7 cellular contexts compared by ENCODE assay signal in genomic region chr2:158953926-158954763, GRCh38. TPM values are rescaled to one million over a fixed set of nuclear protein-coding genes. Genes with fewer than 3 reads are reported as not detected.
DNase-seq lines count a peak whose midpoint lies in the region; ATAC-seq, FAIRE-seq and TF ChIP-seq lines count a peak whose summit lies in the region.

No MANE protein-coding gene starts in this region.

- no peaks in the 10 kb centered on the region for H3K27me3 Mint-ChIP-seq in MCF 10A (ENCODE audit: insufficient read depth, unreplicated experiment)

- H3K9ac ChIP-seq in subcutaneous abdominal adipose tissue (ENCODE audit: low read length in 5 of 5), result peak overlapping the region in 1 of 5 donors; percentile 39

- FAIRE-seq in HTR-8/SVneo (lab: Jason Lieb, UNC) (no peak), RCC 7860 (lab: Jason Lieb, UNC) (peak; percentile 82)

- H3K4me3 ChIP-seq in subcutaneous abdominal adipose tissue (ENCODE audit: low read depth in 1 of 5, low read length in 5 of 5), result no peak overlapping the region

- POLR2A ChIA-PET in MCF 10A (lab: Yijun Ruan, JAX), result interaction anchor here (0.6 to 9.5 kb wide), 24 partner anchors 9 to 173 kb away, joined by 3 to 123 read pairs (median 4); partner anchors contain the start of gene TANC1

- peak overlapping the region; percentile 61 for H3K27ac ChIP-seq in subcutaneous abdominal adipose tissue (ENCODE audit: low read depth, low read length)

- no TSS peak for BruUV-seq in MCF 10A (replicated peaks; lab: Mats Ljungman, UMichigan)

- no peaks in the 10 kb centered on the region for H3K9me3 Mint-ChIP-seq in MCF 10A (ENCODE audit: unreplicated experiment)

- H3K4me3 Mint-ChIP-seq in MCF 10A (ENCODE audit: unreplicated experiment), result peak overlapping the region; percentile 7

- H3K9me3 ChIP-seq in subcutaneous abdominal adipose tissue (ENCODE audit: control insufficient read depth in 5 of 5, low read length in 5 of 5), result no peaks in the 10 kb centered on the region

- H3K36me3 Mint-ChIP-seq in MCF 10A (ENCODE audit: insufficient read depth, unreplicated experiment), result no peaks in the 10 kb centered on the region

- CTCF ChIA-PET in MCF 10A (lab: Yijun Ruan, JAX), result interaction anchor here (0.6 to 4.4 kb wide), 8 partner anchors 10 to 165 kb away, joined by 3 to 25 read pairs (median 4); partner anchors contain the start of gene TANC1

- in situ Hi-C loops in GM13976 (cut with MboI; ENCODE audit: low sequenced_read_pairs, unreplicated experiment), result no loop called here

- TF ChIP-seq CTCF in MCF 10A (IDR thresholded peaks at IDR 0.05; ENCODE audit: unreplicated experiment), result no peak
- TF ChIP-seq CTCF in GM13976 (IDR thresholded peaks at IDR 0.05; ENCODE audit: borderline replicate concordance, control extremely low read depth, extremely low read depth, insufficient read depth, missing control alignments), result no peak

- ATAC-seq in GM18858 (IDR thresholded peaks at IDR 0.05; ENCODE audit: unreplicated experiment), result peak; percentile 73

- DNase-seq in HTR-8/SVneo (ENCODE audit: insufficient read length, low spot score) (peak; percentile 75), RCC 7860 (ENCODE audit: low spot score) (peak; percentile 91), MCF 10A (ENCODE audit: unreplicated experiment) (peak; percentile 93), lung microvascular endothelial cell (ENCODE audit: low read depth in 2 of 2) (peak; percentile 50 to 91), GM13976 (ENCODE audit: low spot score) (no peak)

- intact Hi-C loops in MCF 10A (cut with micrococcal nuclease), result no loop called here

- no peaks in the 10 kb centered on the region for H3K36me3 ChIP-seq in subcutaneous abdominal adipose tissue (ENCODE audit: control insufficient read depth in 5 of 5, insufficient read depth in 5 of 5, low read length in 5 of 5)

- H3K4me1 ChIP-seq in subcutaneous abdominal adipose tissue (ENCODE audit: control insufficient read depth in 5 of 5, insufficient read depth in 5 of 5, low read length in 5 of 5), result peaks cover 8 to 23% (median 19%) of the 10 kb centered on the region in 5 donors

- H3K4me1 Mint-ChIP-seq in MCF 10A (ENCODE audit: insufficient read depth, unreplicated experiment), result peaks cover 14% of the 10 kb centered on the region

- H3K27ac Mint-ChIP-seq in MCF 10A (ENCODE audit: low read depth, unreplicated experiment), result peak overlapping the region; percentile 75

- H3K27me3 ChIP-seq in subcutaneous abdominal adipose tissue (ENCODE audit: control insufficient read depth in 5 of 5, insufficient read depth in 4 of 5, low read length in 5 of 5), result no peaks in the 10 kb centered on the region

RNA-seq across cellular contexts. Expression of gene TANC1, which starts 14.3 kb away (rescaled TPM):
- total RNA-seq in MCF 10A (2022) (31.0 and 35.3 TPM in 2 replicates), lung microvascular endothelial cell (46.6 and 64.7 TPM in 2 replicates)
